ENCODE assay signal across 8 cellular contexts in genomic region chr3:25648107-25648535, GRCh38. TPM values are rescaled to one million over a fixed set of nuclear protein-coding genes. Genes with fewer than 3 reads are reported as not detected.
A peak's percentile ranks its signal among the peaks of the same experiment; 100 is the strongest.
DNase-seq lines count a peak whose midpoint lies in the region; ATAC-seq and TF ChIP-seq lines count a peak whose summit lies in the region.

No MANE protein-coding gene starts in this region.

- POLR2A ChIA-PET in activated CD8-positive, alpha-beta T cell treated with anti-CD3 and anti-CD28 coated beads, Interleukin-2, amount 10 ng/mL, durations not matched to agents 7 days and 5 days (lab: Charles Lee): interaction anchor here (1.3 kb wide), 1 partner anchor 209 kb away, joined by 3 read pairs; no protein-coding TSS in a partner anchor

- H3K4me1 ChIP-seq in endodermal cell (ENCODE audit: control insufficient read depth, insufficient read depth, low read length): no peaks in the 10 kb centered on the region

- H3K27ac ChIP-seq in HL-60 (replicated peaks): no peak overlapping the region
- H3K27ac ChIP-seq in endodermal cell (ENCODE audit: low read depth, low read length): peak overlapping the region; percentile 25

- H3K4me3 ChIP-seq in HL-60 (replicated peaks; ENCODE audit: insufficient read depth, low read length) (no peak overlapping the region), endodermal cell (ENCODE audit: low read length) (no peak overlapping the region)

- peaks cover 35% of the 10 kb centered on the region for H3K36me3 ChIP-seq in endodermal cell (ENCODE audit: control insufficient read depth, insufficient read depth, low read length)

- H3K9ac ChIP-seq in endodermal cell (ENCODE audit: extremely low read depth, low read length, poor library complexity, severe bottlenecking): no peak overlapping the region

- H3K9me3 ChIP-seq in endodermal cell (ENCODE audit: control insufficient read depth, low read length): peaks cover 33% of the 10 kb centered on the region

- no peaks in the 10 kb centered on the region for H3K27me3 Mint-ChIP-seq in activated CD8-positive, alpha-beta T cell treated with anti-CD3 and anti-CD28 coated beads, Interleukin-2, amount 10 ng/mL, durations not matched to agents 7 days and 5 days (ENCODE audit: low read depth)
- H3K27me3 Mint-ChIP-seq in endodermal cell (ENCODE audit: insufficient read depth): no peaks in the 10 kb centered on the region

- peaks cover 15% of the 10 kb centered on the region for H3K9me3 Mint-ChIP-seq in activated CD8-positive, alpha-beta T cell treated with anti-CD3 and anti-CD28 coated beads, Interleukin-2, amount 10 ng/mL, durations not matched to agents 7 days and 5 days (ENCODE audit: insufficient read depth)
- H3K9me3 Mint-ChIP-seq in endodermal cell: peaks cover 16% of the 10 kb centered on the region

- H3K27me3 ChIP-seq in HL-60 (ENCODE audit: insufficient read depth, poor library complexity, severe bottlenecking) (no peaks in the 10 kb centered on the region), endodermal cell (ENCODE audit: control insufficient read depth, insufficient read depth, low read length, poor library complexity, severe bottlenecking) (no peaks in the 10 kb centered on the region)

- peak; percentile 95 for ATAC-seq in GM21367 (IDR thresholded peaks at IDR 0.05; ENCODE audit: unreplicated experiment)
- peak; percentile 94 for ATAC-seq in activated CD8-positive, alpha-beta T cell treated with anti-CD3 and anti-CD28 coated beads, Interleukin-2, amount 10 ng/mL, durations not matched to agents 7 days and 5 days

- TF ChIP-seq CTCF in HL-60 (IDR thresholded peaks at IDR 0.05; ENCODE audit: insufficient read depth, low read length): peak; percentile 92
- TF ChIP-seq CTCF in endodermal cell (conservative IDR thresholded peaks at IDR 0.05): peak; percentile 99

- CTCF ChIA-PET in activated CD8-positive, alpha-beta T cell treated with anti-CD3 and anti-CD28 coated beads, Interleukin-2, amount 10 ng/mL, durations not matched to agents 7 days and 5 days (lab: Charles Lee): interaction anchor here (0.6 to 5.1 kb wide), 47 partner anchors 9 to 1065 kb away, joined by 3 to 111 read pairs (median 4); partner anchors contain the start of gene NGLY1

- WGBS in endodermal cell (ENCODE audit: insufficient coverage in 1 of 2, insufficient read length in 1 of 2), 2 experiments: 29 to 60% methylated on average over 1 to 3 of the region's 3 CpGs

- DNase-seq in COR-L47 (lab: John Stamatoyannopoulos, UW) (peak; percentile 47), HL-60 (ENCODE audit: low read depth in 1 of 2, low spot score in 1 of 2) (peak; percentile 55 to 80), NK-92 (lab: John Stamatoyannopoulos, UW; ENCODE audit: unreplicated experiment) (peak; percentile 52), endodermal cell (peak; percentile 97), middle frontal gyrus (ENCODE audit: extremely low spot score, low spot score) (peak; percentile 44)
- DNase-seq in activated CD8-positive, alpha-beta T cell treated with anti-CD3 and anti-CD28 coated beads, Interleukin-2, amount 10 ng/mL, durations not matched to agents 7 days and 5 days: peak; percentile 90
- peak; percentile 48 to 77 for DNase-seq in stimulated activated CD8-positive, alpha-beta memory T cell treated with anti-CD3 and anti-CD28 coated beads, Interleukin-7, amount 100 ng/mL, for 1 hour (ENCODE audit: low read depth in 2 of 2)

- H3K27ac Mint-ChIP-seq in activated CD8-positive, alpha-beta T cell treated with anti-CD3 and anti-CD28 coated beads, Interleukin-2, amount 10 ng/mL, durations not matched to agents 7 days and 5 days: no peak overlapping the region
- peak overlapping the region; percentile 85 for H3K27ac Mint-ChIP-seq in endodermal cell

- H3K4me3 Mint-ChIP-seq in activated CD8-positive, alpha-beta T cell treated with anti-CD3 and anti-CD28 coated beads, Interleukin-2, amount 10 ng/mL, durations not matched to agents 7 days and 5 days: no peak overlapping the region
- H3K4me3 Mint-ChIP-seq in endodermal cell: no peak overlapping the region

- H3K4me1 Mint-ChIP-seq in activated CD8-positive, alpha-beta T cell treated with anti-CD3 and anti-CD28 coated beads, Interleukin-2, amount 10 ng/mL, durations not matched to agents 7 days and 5 days (ENCODE audit: low read depth): peaks cover 33% of the 10 kb centered on the region
- peaks cover 26% of the 10 kb centered on the region for H3K4me1 Mint-ChIP-seq in endodermal cell

- peaks cover 37% of the 10 kb centered on the region for H3K36me3 Mint-ChIP-seq in activated CD8-positive, alpha-beta T cell treated with anti-CD3 and anti-CD28 coated beads, Interleukin-2, amount 10 ng/mL, durations not matched to agents 7 days and 5 days (ENCODE audit: low read depth)
- H3K36me3 Mint-ChIP-seq in endodermal cell (ENCODE audit: low read depth): peaks cover 46% of the 10 kb centered on the region

RNA-seq across cellular contexts. Expression of gene TOP2B, which starts 16.6 kb away (rescaled TPM):
- 100 to 1,000 TPM; 112 to 114 TPM for total RNA-seq in activated CD8-positive, alpha-beta T cell treated with anti-CD3 and anti-CD28 coated beads, Interleukin-2, amount 10 ng/mL, durations not matched to agents 7 days and 5 days
- 100 to 1,000 TPM; 182 to 209 TPM for total RNA-seq in endodermal cell
- polyA plus RNA-seq in endodermal cell (2013, experiment 1 of 2): 221 TPM
- polyA plus RNA-seq in endodermal cell (2013, experiment 2 of 2): 192 TPM

Comparison
In these comparisons a context has a peak if more than half of its experiments do, and no peak if none do; other contexts are left out.
1. DNase-seq: peak in every context shown above with its lines; median percentile 97 in endodermal cell; 90 in activated CD8-positive, alpha-beta T cell treated with anti-CD3 and anti-CD28 coated beads, Interleukin-2, amount 10 ng/mL, durations not matched to agents 7 days and 5 days; 68 in HL-60; 62 in stimulated activated CD8-positive, alpha-beta memory T cell treated with anti-CD3 and anti-CD28 coated beads, Interleukin-7, amount 100 ng/mL, for 1 hour; 52 in NK-92; 47 in COR-L47; 44 in middle frontal gyrus.